16 cellular contexts compared by ENCODE assay signal in the genomic region with DNA sequence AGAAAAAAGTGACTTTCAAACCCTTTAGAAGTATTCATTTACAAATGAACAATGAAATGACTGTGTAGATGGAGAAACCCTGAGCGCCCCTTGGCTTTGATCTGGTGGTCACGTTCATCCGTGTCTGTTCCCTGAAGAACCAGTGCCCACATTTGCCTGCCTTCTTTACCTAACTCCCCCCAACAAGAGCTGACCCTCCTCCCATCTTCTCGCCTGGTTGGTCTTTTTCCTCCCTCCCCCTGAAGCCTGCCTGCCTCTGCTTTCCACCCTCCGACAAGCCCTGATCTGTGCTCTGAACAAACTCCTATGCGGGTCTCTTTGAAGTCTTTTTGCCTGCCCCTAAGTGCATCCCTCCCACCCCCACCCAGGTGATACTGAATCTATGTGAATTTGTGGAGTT. TPM values are rescaled to one million over a fixed set of nuclear protein-coding genes. Genes with fewer than 3 reads are reported as not detected.
A peak's percentile ranks its signal among the peaks of the same experiment; 100 is the strongest.
DNase-seq lines count a peak whose midpoint lies in the region; ATAC-seq and TF ChIP-seq lines count a peak whose summit lies in the region.
"Had no signal": no experiment of that assay in that cellular context is flagged by ENCODE, and none has a peak within 500 bp of the region (broad histone marks: within the 10 kb centered on the region; RNA-seq: fewer than 3 reads in every experiment).

No MANE protein-coding gene starts in this region.

- no peaks in the 10 kb centered on the region for H3K36me3 ChIP-seq in IMR-90 (ENCODE audit: control insufficient read depth, insufficient read depth, low read length)

- peak overlapping the region; percentile 93 for H3K27ac Mint-ChIP-seq in nephron progenitor cell
- no peak overlapping the region for H3K27ac Mint-ChIP-seq in natural killer cell
- H3K27ac Mint-ChIP-seq: GM23338 had no signal

- H4K91ac ChIP-seq in IMR-90 (ENCODE audit: insufficient read depth, low read depth, low read length) = no peak overlapping the region

- no peak overlapping the region for H2BK15ac ChIP-seq in IMR-90 (ENCODE audit: low read depth, low read length)

- no peak overlapping the region for H3K23ac ChIP-seq in IMR-90 (ENCODE audit: low read depth, low read length)

- no TSS peak for BruUV-seq in IMR-90 (replicated peaks; lab: Mats Ljungman, UMichigan)

- H3K36me3 Mint-ChIP-seq in nephron progenitor cell (ENCODE audit: low read depth) (peaks cover 95% of the 10 kb centered on the region), natural killer cell (no peaks in the 10 kb centered on the region)

- no peak overlapping the region for H3K18ac ChIP-seq in IMR-90 (ENCODE audit: low read depth, low read length)

- no peak overlapping the region for H3K56ac ChIP-seq in IMR-90 (ENCODE audit: extremely low read depth, insufficient read depth, low read length)

- H3K4me3 Mint-ChIP-seq in nephron progenitor cell (peak overlapping the region; percentile 26), natural killer cell (no peak overlapping the region)
- H3K4me3 Mint-ChIP-seq: GM23338, HFFc6 had no signal

- no peak overlapping the region for H2BK120ac ChIP-seq in IMR-90 (ENCODE audit: low read depth, low read length)

- no peak overlapping the region for H3K4ac ChIP-seq in IMR-90 (ENCODE audit: low read depth, low read length)

- intact Hi-C loops in IMR-90 (cut with micrococcal nuclease) (no loop called here), natural killer cell (cut with micrococcal nuclease) (no loop called here)

- H2AK5ac ChIP-seq in IMR-90 (ENCODE audit: low read depth, low read length) = no peak overlapping the region

- TF ChIP-seq POLR2A in IMR-90 (IDR thresholded peaks at IDR 0.05; ENCODE audit: low read depth, low read length) = no peak

- H2AFZ ChIP-seq in IMR-90 (replicated peaks; ENCODE audit: low read length, poor library complexity) = no peak overlapping the region
- H2AFZ ChIP-seq: GM23338 had no signal

- peak overlapping the region; percentile 50 for H2AK9ac ChIP-seq in IMR-90 (replicated peaks; ENCODE audit: low read depth, low read length, poor library complexity)

- H3K4me1 Mint-ChIP-seq in nephron progenitor cell = peaks cover 24% of the 10 kb centered on the region
- H3K4me1 Mint-ChIP-seq in natural killer cell = peaks cover 20 to 24% of the 10 kb centered on the region in 2 donors

- dilution Hi-C loops in IMR-90 (cut with HindIII; ENCODE audit: low sequenced_read_pairs, unreplicated experiment) = no loop called here

- no peak overlapping the region for H2BK5ac ChIP-seq in IMR-90 (ENCODE audit: low read depth, low read length, poor library complexity, severe bottlenecking)

- H3K27me3 Mint-ChIP-seq in nephron progenitor cell (ENCODE audit: low read depth, poor library complexity) (peaks cover 8% of the 10 kb centered on the region), natural killer cell (ENCODE audit: low read depth in 2 of 2) (no peaks in the 10 kb centered on the region)
- H3K27me3 Mint-ChIP-seq: CD4-positive, alpha-beta memory T cell had no signal

- TF ChIP-seq CTCF in IMR-90 (conservative IDR thresholded peaks at IDR 0.05; ENCODE audit: low read depth, low read length) (no peak), nephron progenitor cell (IDR thresholded peaks at IDR 0.05) (no peak), natural killer cell (IDR thresholded peaks at IDR 0.05) (no peak)

- DNase-seq in IMR-90 (no peak), left kidney (ENCODE audit: low read depth, low spot score) (peak; percentile 25), nephron progenitor cell (no peak), natural killer cell (no peak), NCI-H2029 treated with DMSO at 0.1 percent for 48 hours (lab: John Stamatoyannopoulos, UW) (no peak)
- DNase-seq: C1 segment of cervical spinal cord; Calu3; CD4-positive, alpha-beta memory T cell; COR-L47; DMS53; DMS79 treated with DMSO at 0.1 percent for 48 hours; GF-D8; HFFc6 had no signal

- CTCF ChIA-PET in IMR-90 (lab: Yijun Ruan, JAX) = no interaction called here

- no CpG with 5 or more reads among the region's 6 CpGs for WGBS in IMR-90 (ENCODE audit: extremely low coverage in 2 of 2, insufficient read length in 1 of 2), 2 experiments

- H3K9me3 ChIP-seq in IMR-90 (ENCODE audit: control insufficient read depth, insufficient read depth, low read length) = no peaks in the 10 kb centered on the region
- H3K9me3 ChIP-seq: HAP-1 had no signal

- no peak overlapping the region for H4K5ac ChIP-seq in IMR-90 (ENCODE audit: low read depth, low read length)

- ATAC-seq in IMR-90 (ENCODE audit: low read depth) (no peak), natural killer cell (no peak), HG02884 (IDR thresholded peaks at IDR 0.05; ENCODE audit: unreplicated experiment) (no peak)
- ATAC-seq: GM23338 had no signal

- H3K9ac ChIP-seq in IMR-90 (ENCODE audit: low read depth, low read length) = no peak overlapping the region

- no peak overlapping the region for H3K14ac ChIP-seq in IMR-90 (replicated peaks; ENCODE audit: low read depth, low read length)

- no peak for TF ChIP-seq RAD21 in IMR-90 (IDR thresholded peaks at IDR 0.05; ENCODE audit: low read length)

- H3K9me3 Mint-ChIP-seq in nephron progenitor cell (peaks cover 86% of the 10 kb centered on the region), natural killer cell (no peaks in the 10 kb centered on the region)
- H3K9me3 Mint-ChIP-seq: HFFc6 had no signal

- no peaks in the 10 kb centered on the region for H3K27me3 ChIP-seq in IMR-90 (ENCODE audit: control insufficient read depth, insufficient read depth, low read length)

- H4K8ac ChIP-seq in IMR-90 (ENCODE audit: low read depth in 2 of 2, low read length in 2 of 2) = no peak overlapping the region

- H3K9me1 ChIP-seq in IMR-90 (ENCODE audit: insufficient read depth, low read length) = no peaks in the 10 kb centered on the region; the same call in 1 of the 2 replicates

- peaks cover 38% of the 10 kb centered on the region for H4K20me1 ChIP-seq in IMR-90 (ENCODE audit: insufficient read depth, low read length)

- no peak overlapping the region for H3K4me3 ChIP-seq in IMR-90 (ENCODE audit: insufficient read depth, low read depth, low read length)
- H3K4me3 ChIP-seq: GM23338, HAP-1 had no signal

- POLR2A ChIA-PET in IMR-90 (lab: Charles Lee; ENCODE audit: unreplicated experiment) = no interaction called here

- H3K4me1 ChIP-seq in IMR-90 (ENCODE audit: control insufficient read depth, insufficient read depth, low read length) = peaks cover 2% of the 10 kb centered on the region; the same call in 1 of the 2 replicates

- H3K27ac ChIP-seq in IMR-90 (ENCODE audit: insufficient read depth, low read length) = no peak overlapping the region

- in situ Hi-C loops in IMR-90 (cut with MboI; ENCODE audit: low sequenced_read_pairs) = no loop called here

- no peak overlapping the region for H3K4me2 ChIP-seq in IMR-90 (ENCODE audit: low read depth, low read length)
- H3K4me2 ChIP-seq: GM23338 had no signal

- peaks cover 10 to 22% of the 10 kb centered on the region in 2 experiments for H3K79me1 ChIP-seq in IMR-90 (ENCODE audit: low read depth in 1 of 2, low read length in 2 of 2)

- H2BK20ac ChIP-seq in IMR-90 (ENCODE audit: low read depth, low read length) = no peak overlapping the region

TF ChIP-seq in IMR-90, 13 proteins besides CTCF, POLR2A, EP300 and RAD21:
- TF ChIP-seq, protein P1, sequence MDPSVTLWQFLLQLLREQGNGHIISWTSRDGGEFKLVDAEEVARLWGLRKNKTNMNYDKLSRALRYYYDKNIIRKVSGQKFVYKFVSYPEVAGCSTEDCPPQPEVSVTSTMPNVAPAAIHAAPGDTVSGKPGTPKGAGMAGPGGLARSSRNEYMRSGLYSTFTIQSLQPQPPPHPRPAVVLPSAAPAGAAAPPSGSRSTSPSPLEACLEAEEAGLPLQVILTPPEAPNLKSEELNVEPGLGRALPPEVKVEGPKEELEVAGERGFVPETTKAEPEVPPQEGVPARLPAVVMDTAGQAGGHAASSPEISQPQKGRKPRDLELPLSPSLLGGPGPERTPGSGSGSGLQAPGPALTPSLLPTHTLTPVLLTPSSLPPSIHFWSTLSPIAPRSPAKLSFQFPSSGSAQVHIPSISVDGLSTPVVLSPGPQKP (IDR thresholded peaks at IDR 0.05; ENCODE audit: borderline replicate concordance, low read depth, low read length) = no peak
- TF ChIP-seq CHD1 (IDR thresholded peaks at IDR 0.05; ENCODE audit: low read depth, low read length) (no peak), MXI1 (IDR thresholded peaks at IDR 0.05; ENCODE audit: borderline replicate concordance, low read depth, low read length) (no peak), MAFK (IDR thresholded peaks at IDR 0.05; ENCODE audit: low read depth, low read length) (no peak), NFE2L2 (IDR thresholded peaks at IDR 0.05; ENCODE audit: low read depth, low read length) (no peak), RCOR1 (IDR thresholded peaks at IDR 0.05; ENCODE audit: insufficient replicate concordance, low read length) (no peak)

RNA-seq across cellular contexts. Expression of a gene that starts 18.5 kb away (rescaled TPM):
- total RNA-seq in IMR-90 (2012; rRNA removed) (20.8 and 21.1 TPM in 2 replicates), natural killer cell (10 to 100 TPM; 21.9 to 43.8 (median 32.7) TPM)
- 11.5 and 16.2 TPM in 2 replicates for polyA plus RNA-seq in IMR-90 (2012; rRNA removed)
- polyA plus RNA-seq in IMR-90 (2012; cell fraction: cytosol; rRNA removed) = 11.7 and 12.3 TPM in 2 replicates
- 18.6 and 30.7 TPM in 2 replicates for polyA plus RNA-seq in IMR-90 (2012; cell fraction: nucleus; rRNA removed; ENCODE audit: low replicate concordance)
